15 cellular contexts compared by ENCODE assay signal in the genomic region with DNA sequence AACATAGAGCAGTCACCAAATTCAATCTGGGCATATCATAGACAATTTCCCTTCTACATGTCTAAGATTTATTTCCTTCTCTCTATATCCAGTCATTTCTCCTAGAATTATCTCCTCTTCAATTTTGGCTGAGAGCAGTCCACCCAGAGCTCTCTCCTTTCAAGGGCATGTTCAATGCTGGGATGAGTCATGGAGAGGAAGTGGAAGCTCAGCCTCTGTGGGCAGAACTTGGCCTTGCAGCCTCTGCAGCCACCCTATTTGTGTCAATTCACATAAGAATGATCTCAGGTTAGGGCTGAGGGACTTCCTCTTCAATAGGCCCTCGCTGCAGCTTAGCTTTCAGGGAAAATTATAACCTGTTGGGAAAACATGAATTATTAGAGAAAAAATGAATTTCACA.
DNase-seq lines count a peak whose midpoint lies in the region; ATAC-seq, FAIRE-seq and TF ChIP-seq lines count a peak whose summit lies in the region.
"Had no signal": no experiment of that assay in that cellular context is flagged by ENCODE, and none has a peak within 500 bp of the region (broad histone marks: within the 10 kb centered on the region; RNA-seq: fewer than 3 reads in every experiment).

No MANE protein-coding gene starts in this region.

- H3K4me3 ChIP-seq in PC-9 (no peak overlapping the region), endothelial cell of umbilical vein (replicated peaks in 1 of 3; ENCODE audit: insufficient read depth in 1 of 3, low read depth in 1 of 3, low read length in 3 of 3) (no peak overlapping the region), spleen (no peak overlapping the region), coronary artery (no peak overlapping the region)
- H3K4me3 ChIP-seq in naive thymus-derived CD4-positive, alpha-beta T cell (ENCODE audit: low read length): no peak overlapping the region
- H3K4me3 ChIP-seq: colonic mucosa, testis had no signal

- H3K9me1 ChIP-seq in endothelial cell of umbilical vein (replicated peaks; ENCODE audit: control insufficient read depth, extremely low read depth, insufficient read depth, low read length): no peaks in the 10 kb centered on the region

- H3K27ac Mint-ChIP-seq in stimulated activated effector memory CD8-positive, alpha-beta T cell treated with anti-CD3 and anti-CD28 coated beads, Interleukin-12 subunit alpha, Interleukin-12 subunit beta, amount 100 ng/mL, for 72 hours: no peak overlapping the region
- H3K27ac Mint-ChIP-seq in naive thymus-derived CD4-positive, alpha-beta T cell: no peak overlapping the region
- H3K27ac Mint-ChIP-seq: activated naive CD8-positive, alpha-beta T cell treated with anti-CD3 and anti-CD28 coated beads, Interleukin-2, amount 10 ng/mL, durations not matched to agents 7 days and 5 days; natural killer cell had no signal

- no peaks in the 10 kb centered on the region for H3K4me1 Mint-ChIP-seq in stimulated activated effector memory CD8-positive, alpha-beta T cell treated with anti-CD3 and anti-CD28 coated beads, Interleukin-12 subunit alpha, Interleukin-12 subunit beta, amount 100 ng/mL, for 72 hours
- no peaks in the 10 kb centered on the region for H3K4me1 Mint-ChIP-seq in naive thymus-derived CD4-positive, alpha-beta T cell
- H3K4me1 Mint-ChIP-seq: activated naive CD8-positive, alpha-beta T cell treated with anti-CD3 and anti-CD28 coated beads, Interleukin-2, amount 10 ng/mL, durations not matched to agents 7 days and 5 days; natural killer cell had no signal

- no peaks in the 10 kb centered on the region for H3F3A ChIP-seq in PC-9 (ENCODE audit: insufficient read depth, low read depth)

- H3K9ac ChIP-seq in endothelial cell of umbilical vein (replicated peaks; ENCODE audit: extremely low read depth, insufficient read depth, low read length): no peak overlapping the region

- H3K9me3 Mint-ChIP-seq in stimulated activated effector memory CD8-positive, alpha-beta T cell treated with anti-CD3 and anti-CD28 coated beads, Interleukin-12 subunit alpha, Interleukin-12 subunit beta, amount 100 ng/mL, for 72 hours: peaks cover 37% of the 10 kb centered on the region
- H3K9me3 Mint-ChIP-seq in naive thymus-derived CD4-positive, alpha-beta T cell: peaks cover 6 to 60% (median 22%) of the 10 kb centered on the region in 11 donors

- no peaks in the 10 kb centered on the region for H3K4me1 ChIP-seq in PC-9 (replicated peaks; ENCODE audit: insufficient read depth)
- peaks cover 8% of the 10 kb centered on the region for H3K4me1 ChIP-seq in endothelial cell of umbilical vein (ENCODE audit: control insufficient read depth, extremely low read depth, insufficient read depth, low read length)
- H3K4me1 ChIP-seq in spleen: peaks cover 0 to 4% (median 0%) of the 10 kb centered on the region in 6 donors
- no peaks in the 10 kb centered on the region for H3K4me1 ChIP-seq in naive thymus-derived CD4-positive, alpha-beta T cell (ENCODE audit: control insufficient read depth in 2 of 2, insufficient read depth in 2 of 2, low read length in 2 of 2)
- H3K4me1 ChIP-seq: colonic mucosa, testis had no signal

- FAIRE-seq in endothelial cell of umbilical vein (lab: Jason Lieb, UNC): peak; percentile 83

- H3K4me2 ChIP-seq in PC-9 (no peak overlapping the region), endothelial cell of umbilical vein (ENCODE audit: insufficient read depth, low read length) (no peak overlapping the region)

- H3K27me3 Mint-ChIP-seq in naive thymus-derived CD4-positive, alpha-beta T cell: no peaks in the 10 kb centered on the region
- H3K27me3 Mint-ChIP-seq: activated naive CD8-positive, alpha-beta T cell treated with anti-CD3 and anti-CD28 coated beads, Interleukin-2, amount 10 ng/mL, durations not matched to agents 7 days and 5 days had no signal

- DNase-seq in DMS 273 (lab: John Stamatoyannopoulos, UW; ENCODE audit: unreplicated experiment) (peak; percentile 18), DMS 273 treated with DMSO at 0.1 percent for 48 hours (lab: John Stamatoyannopoulos, UW) (no peak), PC-9 (peak; percentile 31 to 55), endothelial cell of umbilical vein (ENCODE audit: low read depth, low spot score) (peak; percentile 52), spleen (no peak), coronary artery (ENCODE audit: low spot score) (no peak)
- no peak for DNase-seq in stimulated activated effector memory CD8-positive, alpha-beta T cell treated with anti-CD3 and anti-CD28 coated beads, Interleukin-12 subunit alpha, Interleukin-12 subunit beta, amount 100 ng/mL, for 72 hours (ENCODE audit: low spot score in 2 of 2)
- no peak for DNase-seq in naive thymus-derived CD4-positive, alpha-beta T cell
- DNase-seq: activated naive CD8-positive, alpha-beta T cell treated with anti-CD3 and anti-CD28 coated beads, Interleukin-2, amount 10 ng/mL, durations not matched to agents 7 days and 5 days; colonic mucosa; DND-41; natural killer cell; T1000; testis had no signal

- 20 to 52% (median 26%) methylated on average over 1 of the region's 1 CpG for WGBS in spleen, 5 donors

- TF ChIP-seq POLR2A in endothelial cell of umbilical vein (IDR thresholded peaks at IDR 0.05; ENCODE audit: low read depth, low read length) (no peak), spleen (IDR thresholded peaks at IDR 0.05) (no peak)

- H4K20me1 ChIP-seq in PC-9 (ENCODE audit: insufficient read depth) (no peaks in the 10 kb centered on the region), endothelial cell of umbilical vein (replicated peaks; ENCODE audit: control insufficient read depth, extremely low read depth, insufficient read depth, low read length) (no peaks in the 10 kb centered on the region)

- H3K9me3 ChIP-seq in PC-9 (ENCODE audit: insufficient read depth, low read depth): no peaks in the 10 kb centered on the region
- no peaks in the 10 kb centered on the region for H3K9me3 ChIP-seq in endothelial cell of umbilical vein (replicated peaks; ENCODE audit: control insufficient read depth, insufficient read depth, low read length)
- H3K9me3 ChIP-seq in spleen: peaks cover 0 to 30% (median 5%) of the 10 kb centered on the region in 8 donors
- H3K9me3 ChIP-seq in naive thymus-derived CD4-positive, alpha-beta T cell (ENCODE audit: control insufficient read depth in 2 of 3, low read length in 3 of 3): peaks cover 0 to 14% (median 0%) of the 10 kb centered on the region in 3 experiments
- H3K9me3 ChIP-seq: colonic mucosa, testis had no signal

- CTCF ChIA-PET in PC-9 (lab: Charles Lee): no interaction called here
- CTCF ChIA-PET in endothelial cell of umbilical vein (lab: Charles Lee): interaction anchor here (0.9 kb wide), 1 partner anchor 11 kb away, joined by 5 read pairs; no protein-coding TSS in a partner anchor
- CTCF ChIA-PET in naive thymus-derived CD4-positive, alpha-beta T cell (lab: Charles Lee): no interaction called here

- H3K27ac ChIP-seq in PC-9: no peak overlapping the region
- H3K27ac ChIP-seq in endothelial cell of umbilical vein (ENCODE audit: insufficient read depth, low read depth, low read length): no peak overlapping the region
- H3K27ac ChIP-seq in spleen: peak overlapping the region in 5 of 8 donors; percentile 6 to 54 (median 39)
- no peak overlapping the region for H3K27ac ChIP-seq in naive thymus-derived CD4-positive, alpha-beta T cell (ENCODE audit: low read depth, low read length)
- H3K27ac ChIP-seq in coronary artery: no peak overlapping the region
- H3K27ac ChIP-seq: 22Rv1, colonic mucosa, testis had no signal

- TF ChIP-seq CTCF in PC-9 (conservative IDR thresholded peaks at IDR 0.05): peak; percentile 36; the same call in 1 of the 2 replicates
- TF ChIP-seq CTCF in endothelial cell of umbilical vein (IDR thresholded peaks at IDR 0.05; ENCODE audit: extremely low read depth in 1 of 2, insufficient read depth in 1 of 2, low read depth in 1 of 2, low read length in 2 of 2): peak in 1 of 2 donors; percentile 18
- peak in 2 of 11 experiments; percentile 7 to 17 for TF ChIP-seq CTCF in spleen (IDR thresholded peaks at IDR 0.05 in 8 of 11, conservative IDR thresholded peaks at IDR 0.05 in 3 of 11)
- TF ChIP-seq CTCF in coronary artery (IDR thresholded peaks at IDR 0.05): no peak

- H3K36me3 ChIP-seq in PC-9 (ENCODE audit: low read depth): no peaks in the 10 kb centered on the region
- no peaks in the 10 kb centered on the region for H3K36me3 ChIP-seq in endothelial cell of umbilical vein (ENCODE audit: control insufficient read depth in 2 of 2, extremely low read depth in 1 of 2, insufficient read depth in 2 of 2, low read length in 2 of 2)
- no peaks in the 10 kb centered on the region for H3K36me3 ChIP-seq in spleen
- no peaks in the 10 kb centered on the region for H3K36me3 ChIP-seq in naive thymus-derived CD4-positive, alpha-beta T cell (ENCODE audit: control insufficient read depth in 2 of 3, insufficient read depth in 3 of 3, low read length in 3 of 3)
- H3K36me3 ChIP-seq: colonic mucosa had no signal

- H3K79me2 ChIP-seq in PC-9 (ENCODE audit: low read depth): no peaks in the 10 kb centered on the region
- no peaks in the 10 kb centered on the region for H3K79me2 ChIP-seq in endothelial cell of umbilical vein (ENCODE audit: control insufficient read depth, insufficient read depth, low read length)

- H3K9me2 ChIP-seq in PC-9 (ENCODE audit: insufficient read depth): no peaks in the 10 kb centered on the region

- BruUV-seq in PC-9 (replicated peaks; lab: Mats Ljungman, UMichigan) (no TSS peak), endothelial cell of umbilical vein (replicated peaks; lab: Mats Ljungman, UMichigan) (no TSS peak)

- H3K36me3 Mint-ChIP-seq in stimulated activated effector memory CD8-positive, alpha-beta T cell treated with anti-CD3 and anti-CD28 coated beads, Interleukin-12 subunit alpha, Interleukin-12 subunit beta, amount 100 ng/mL, for 72 hours: no peaks in the 10 kb centered on the region
- H3K36me3 Mint-ChIP-seq in naive thymus-derived CD4-positive, alpha-beta T cell: no peaks in the 10 kb centered on the region
- H3K36me3 Mint-ChIP-seq: activated naive CD8-positive, alpha-beta T cell treated with anti-CD3 and anti-CD28 coated beads, Interleukin-2, amount 10 ng/mL, durations not matched to agents 7 days and 5 days had no signal

- dilution Hi-C loops in endothelial cell of umbilical vein (cut with MboI; ENCODE audit: extremely low pct_ligation_motif_present, low sequenced_read_pairs): no loop called here

- no peak for ATAC-seq in stimulated activated effector memory CD8-positive, alpha-beta T cell treated with anti-CD3 and anti-CD28 coated beads, Interleukin-12 subunit alpha, Interleukin-12 subunit beta, amount 100 ng/mL, for 72 hours
- no peak for ATAC-seq in naive thymus-derived CD4-positive, alpha-beta T cell
- ATAC-seq: natural killer cell had no signal

- H3K27me3 ChIP-seq in PC-9 (ENCODE audit: insufficient read depth, low read depth) (no peaks in the 10 kb centered on the region), endothelial cell of umbilical vein (ENCODE audit: control insufficient read depth in 2 of 2, insufficient read depth in 2 of 2, low read length in 2 of 2) (no peaks in the 10 kb centered on the region), spleen (replicated peaks in 1 of 7) (no peaks in the 10 kb centered on the region)
- H3K27me3 ChIP-seq in naive thymus-derived CD4-positive, alpha-beta T cell (ENCODE audit: control insufficient read depth in 2 of 2, insufficient read depth in 2 of 2, low read length in 2 of 2): no peaks in the 10 kb centered on the region
- H3K27me3 ChIP-seq: colonic mucosa, testis had no signal

- intact Hi-C loops in PC-9 (cut with micrococcal nuclease; ENCODE audit: unreplicated experiment): no loop called here
- intact Hi-C loops in endothelial cell of umbilical vein (cut with micrococcal nuclease): loop anchor here (1.0 kb wide), 1 partner anchor 15 kb away; no protein-coding TSS in a partner anchor
- intact Hi-C loops in spleen (cut with DNase I; ENCODE audit: low total_unique reads): no loop called here
- intact Hi-C loops in naive thymus-derived CD4-positive, alpha-beta T cell (cut with micrococcal nuclease): no loop called here

- POLR2A ChIA-PET in PC-9 (lab: Charles Lee; ENCODE audit: unreplicated experiment) (no interaction called here), endothelial cell of umbilical vein (lab: Charles Lee) (no interaction called here)
- POLR2A ChIA-PET in naive thymus-derived CD4-positive, alpha-beta T cell (lab: Charles Lee): no interaction called here

- no peak overlapping the region for H3K4me3 Mint-ChIP-seq in stimulated activated effector memory CD8-positive, alpha-beta T cell treated with anti-CD3 and anti-CD28 coated beads, Interleukin-12 subunit alpha, Interleukin-12 subunit beta, amount 100 ng/mL, for 72 hours
- no peak overlapping the region for H3K4me3 Mint-ChIP-seq in naive thymus-derived CD4-positive, alpha-beta T cell
- H3K4me3 Mint-ChIP-seq: activated naive CD8-positive, alpha-beta T cell treated with anti-CD3 and anti-CD28 coated beads, Interleukin-2, amount 10 ng/mL, durations not matched to agents 7 days and 5 days; natural killer cell had no signal

- H2AFZ ChIP-seq in PC-9 (no peak overlapping the region), endothelial cell of umbilical vein (ENCODE audit: low read depth, low read length) (no peak overlapping the region)

Comparison
In these comparisons a context has a peak if more than half of its experiments do, and no peak if none do; other contexts are left out.
1. DNase-seq: peak in DMS 273 (single experiment), PC-9 (2 of 2) and endothelial cell of umbilical vein (single experiment); none in DMS 273 treated with DMSO at 0.1 percent for 48 hours (single experiment), spleen (single experiment), stimulated activated effector memory CD8-positive, alpha-beta T cell treated with anti-CD3 and anti-CD28 coated beads, Interleukin-12 subunit alpha, Interleukin-12 subunit beta, amount 100 ng/mL, for 72 hours (0 of 2), naive thymus-derived CD4-positive, alpha-beta T cell (0 of 9) and coronary artery (single experiment).
2. H3K27ac ChIP-seq: peak in spleen (5 of 8); none in PC-9 (single experiment), endothelial cell of umbilical vein (single experiment), naive thymus-derived CD4-positive, alpha-beta T cell (single experiment) and coronary artery (0 of 2).